In the genomic region with DNA sequence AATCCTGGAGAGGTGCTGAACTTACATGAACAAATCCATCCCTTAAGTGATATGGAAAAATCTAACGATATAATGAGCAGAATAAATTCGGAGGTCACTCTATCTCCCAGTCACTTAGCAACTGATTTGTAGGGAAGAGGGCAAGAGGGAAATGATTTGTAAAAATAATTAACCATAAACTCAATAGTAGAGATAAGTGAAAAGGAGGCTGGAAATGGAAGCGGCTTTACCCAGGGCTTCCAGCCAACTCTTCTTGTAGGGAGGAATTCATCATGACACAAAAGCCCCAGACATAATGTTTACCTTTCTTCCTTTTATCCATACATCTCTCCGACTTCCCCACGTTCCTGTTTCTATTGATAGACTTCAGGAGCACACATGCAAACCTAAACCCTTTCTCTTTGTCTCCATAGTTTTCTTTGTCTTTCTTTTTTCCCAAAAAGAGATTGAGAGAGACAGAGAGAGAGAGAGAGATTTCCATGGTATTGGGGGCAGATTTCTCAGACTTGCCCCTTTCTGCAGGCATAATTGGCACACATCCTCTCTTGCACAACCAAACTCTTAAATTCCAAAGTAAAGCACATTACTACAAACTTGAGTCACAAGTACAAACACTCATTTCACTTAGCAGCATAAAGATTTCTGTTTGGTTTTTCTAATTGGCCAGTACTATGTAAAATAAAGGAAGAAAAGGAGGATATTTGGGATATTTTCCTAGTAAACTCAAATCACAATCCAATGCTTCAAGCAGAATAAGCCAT, we compare ENCODE assay signal across 18 cellular contexts.
DNase-seq lines count a peak whose midpoint lies in the region; ATAC-seq and TF ChIP-seq lines count a peak whose summit lies in the region.
"Had no signal": no experiment of that assay in that cellular context is flagged by ENCODE, and none has a peak within 500 bp of the region (broad histone marks: within the 10 kb centered on the region; RNA-seq: fewer than 3 reads in every experiment).

No MANE protein-coding gene starts in this region.

- peaks cover 38% of the 10 kb centered on the region for H3K36me3 Mint-ChIP-seq in neural progenitor cell
- H3K36me3 Mint-ChIP-seq: immature natural killer cell had no signal

- H3K4me3 ChIP-seq in epithelial cell of esophagus (ENCODE audit: low read length) = peak overlapping the region; percentile 13
- H3K4me3 ChIP-seq in neural progenitor cell = peak overlapping the region; percentile 3
- H3K4me3 ChIP-seq: esophagus muscularis mucosa, smooth muscle cell, thoracic aorta had no signal

- no peak overlapping the region for H3K27ac Mint-ChIP-seq in neural progenitor cell
- H3K27ac Mint-ChIP-seq: activated CD8-positive, alpha-beta T cell treated with anti-CD3 and anti-CD28 coated beads for 36 hours; CD4-positive, alpha-beta T cell; HFFc6; immature natural killer cell had no signal

- H3K9me3 Mint-ChIP-seq in neural progenitor cell = peaks cover 32% of the 10 kb centered on the region

- H4K20me1 ChIP-seq in neural progenitor cell (ENCODE audit: low read depth) = peaks cover 20% of the 10 kb centered on the region

- H3K27me3 Mint-ChIP-seq in neural progenitor cell (ENCODE audit: insufficient read depth, low read depth) = no peaks in the 10 kb centered on the region
- H3K27me3 Mint-ChIP-seq: activated CD8-positive, alpha-beta T cell treated with anti-CD3 and anti-CD28 coated beads for 36 hours; CD4-positive, alpha-beta T cell had no signal

- no peak overlapping the region for H2AFZ ChIP-seq in neural progenitor cell (replicated peaks)

- TF ChIP-seq CTCF in epithelial cell of esophagus (IDR thresholded peaks at IDR 0.05; ENCODE audit: insufficient read depth, low read depth, low read length, missing control alignments) (no peak), neural progenitor cell (IDR thresholded peaks at IDR 0.05) (no peak)

- H3K27ac ChIP-seq in neural progenitor cell (peak overlapping the region; percentile 33), substantia nigra (ENCODE audit: low read depth, low read length, poor library complexity, severe bottlenecking) (no peak overlapping the region)
- H3K27ac ChIP-seq: esophagus muscularis mucosa, thoracic aorta had no signal

- peaks cover 14% of the 10 kb centered on the region for H3K9me3 ChIP-seq in neural progenitor cell (ENCODE audit: low read depth)

- DNase-seq in EL (peak; percentile 35), NCI-H226 (peak; percentile 31), epithelial cell of esophagus (ENCODE audit: low read depth) (peak; percentile 75), neural progenitor cell (ENCODE audit: low spot score) (peak; percentile 20), islet precursor cell (no peak), NCI-H2107 (lab: John Stamatoyannopoulos, UW) (no peak), substantia nigra (lab: John Stamatoyannopoulos, UW) (no peak)
- DNase-seq: activated CD8-positive, alpha-beta T cell treated with anti-CD3 and anti-CD28 coated beads for 36 hours; activated naive CD4-positive, alpha-beta T cell; CD4-positive, alpha-beta T cell; cerebellar nuclear complex; HFFc6; immature natural killer cell; NCI-H1694 had no signal

- peak overlapping the region; percentile 59 for H3K4me2 ChIP-seq in neural progenitor cell
- H3K4me2 ChIP-seq: smooth muscle cell had no signal

- peaks cover 54% of the 10 kb centered on the region for H3F3A ChIP-seq in neural progenitor cell (ENCODE audit: low read depth)

- no peak overlapping the region for H3K9ac ChIP-seq in neural progenitor cell

- ATAC-seq in GM18520 (IDR thresholded peaks at IDR 0.05; ENCODE audit: unreplicated experiment) = no peak
- ATAC-seq: activated CD8-positive, alpha-beta T cell treated with anti-CD3 and anti-CD28 coated beads for 36 hours had no signal

- peaks cover 20% of the 10 kb centered on the region for H3K4me1 Mint-ChIP-seq in neural progenitor cell
- H3K4me1 Mint-ChIP-seq: immature natural killer cell had no signal

- no peak overlapping the region for H3K4me3 Mint-ChIP-seq in neural progenitor cell
- H3K4me3 Mint-ChIP-seq: activated CD8-positive, alpha-beta T cell treated with anti-CD3 and anti-CD28 coated beads for 36 hours; CD4-positive, alpha-beta T cell; HFFc6; immature natural killer cell had no signal

- peaks cover 3% of the 10 kb centered on the region for H3K36me3 ChIP-seq in neural progenitor cell
- H3K36me3 ChIP-seq: esophagus muscularis mucosa, thoracic aorta had no signal

- H3K27me3 ChIP-seq in neural progenitor cell = no peaks in the 10 kb centered on the region
- H3K27me3 ChIP-seq: esophagus muscularis mucosa had no signal

- H3K4me1 ChIP-seq in neural progenitor cell = peaks cover 28% of the 10 kb centered on the region

- peaks cover 89% of the 10 kb centered on the region for H3K79me2 ChIP-seq in neural progenitor cell (ENCODE audit: low read depth)

Comparison
In these comparisons a context has a peak if more than half of its experiments do, and no peak if none do; other contexts are left out.
1. DNase-seq: peak in EL (single experiment), NCI-H226 (single experiment), epithelial cell of esophagus (single experiment) and neural progenitor cell (single experiment); none in islet precursor cell (single experiment), NCI-H2107 (single experiment) and substantia nigra (0 of 49).